Comparison of ENCODE assay signal across 16 cellular contexts in the genomic region with DNA sequence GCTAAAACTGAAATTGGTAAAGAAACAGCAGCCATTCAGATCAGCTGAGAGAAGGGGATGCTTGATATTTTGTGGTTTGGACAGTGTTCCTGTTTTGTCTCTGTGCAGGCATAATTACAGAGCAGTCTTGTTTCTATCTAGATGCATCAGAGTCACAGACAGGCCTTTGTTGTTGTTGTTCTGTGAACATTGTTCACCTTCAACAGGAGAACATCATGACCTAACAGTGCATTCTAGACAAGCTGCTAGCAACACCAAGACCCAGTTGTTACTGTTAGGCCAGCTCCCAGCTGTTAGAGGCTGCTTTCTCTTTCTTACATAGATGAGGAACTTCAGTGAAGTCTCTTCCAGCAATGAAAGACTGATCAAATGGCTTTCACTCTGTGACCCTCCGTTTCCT. TPM values are rescaled to one million over a fixed set of nuclear protein-coding genes. Genes with fewer than 3 reads are reported as not detected.
DNase-seq lines count a peak whose midpoint lies in the region; ATAC-seq, FAIRE-seq and TF ChIP-seq lines count a peak whose summit lies in the region.
"Had no signal": no experiment of that assay in that cellular context is flagged by ENCODE, and none has a peak within 500 bp of the region (broad histone marks: within the 10 kb centered on the region; RNA-seq: fewer than 3 reads in every experiment).

No MANE protein-coding gene starts in this region.

- no peak overlapping the region for H3K4me3 ChIP-seq in right atrium auricular region
- no peak overlapping the region for H3K4me3 ChIP-seq in right cardiac atrium (ENCODE audit: low read length)
- no peak overlapping the region for H3K4me3 ChIP-seq in SK-N-SH (ENCODE audit: low read depth in 2 of 2, low read length in 1 of 2)
- H3K4me3 ChIP-seq: SJSA1 had no signal

- H4K20me1 ChIP-seq in SK-N-SH (ENCODE audit: insufficient read depth), result no peaks in the 10 kb centered on the region

- POLR2A ChIA-PET in SK-N-SH (lab: Yijun Ruan, JAX), result no interaction called here

- no peak overlapping the region for H3K4me2 ChIP-seq in SK-N-SH

- ATAC-seq in right cardiac atrium (no peak), esophagus mucosa (peak; percentile 35)

- intact Hi-C loops in right cardiac atrium (cut with DNase I), result no loop called here

- CTCF ChIA-PET in SK-N-SH (lab: Yijun Ruan, JAX), result no interaction called here

- H3K9me2 ChIP-seq in SK-N-SH, result no peaks in the 10 kb centered on the region

- no peaks in the 10 kb centered on the region for H3K79me2 ChIP-seq in SK-N-SH (ENCODE audit: insufficient read depth)

- peaks cover 7 to 11% of the 10 kb centered on the region in 2 donors for H3K9me3 ChIP-seq in right atrium auricular region
- no peaks in the 10 kb centered on the region for H3K9me3 ChIP-seq in right cardiac atrium (ENCODE audit: control insufficient read depth, low read length)
- H3K9me3 ChIP-seq in SK-N-SH, result no peaks in the 10 kb centered on the region; the same call in 1 of the 2 replicates
- H3K9me3 ChIP-seq: SJSA1 had no signal

- H2AFZ ChIP-seq in SK-N-SH (ENCODE audit: low read depth), result no peak overlapping the region

- no peak for TF ChIP-seq EP300 in SK-N-SH (IDR thresholded peaks at IDR 0.05; ENCODE audit: borderline replicate concordance in 1 of 2, low read depth in 1 of 2, low read length in 1 of 2)

- FAIRE-seq in HTR-8/SVneo (lab: Jason Lieb, UNC), result no peak

- H3K27ac ChIP-seq in right atrium auricular region, result no peak overlapping the region
- no peak overlapping the region for H3K27ac ChIP-seq in right cardiac atrium (ENCODE audit: low read length)
- H3K27ac ChIP-seq in SK-N-SH (ENCODE audit: low read depth in 2 of 2, low read length in 1 of 2), result no peak overlapping the region
- H3K27ac ChIP-seq: epithelial cell of prostate, HL-60, SJSA1 had no signal

- DNase-seq in right atrium auricular region (ENCODE audit: low spot score) (peak; percentile 9), right cardiac atrium (no peak), T-helper 22 cell (ENCODE audit: low read depth) (peak; percentile 11), ureter (ENCODE audit: low spot score) (peak; percentile 15), cerebellar nuclear complex (lab: John Stamatoyannopoulos, UW) (no peak), SK-N-SH (no peak), HTR-8/SVneo (ENCODE audit: insufficient read length, low spot score) (no peak)
- DNase-seq: activated CD4-positive, alpha-beta T cell treated with anti-CD3 and anti-CD28 coated beads, Interleukin-2, amount 50 U/mL, for 4 hours; NCI-H1048; NCI-H510A treated with DMSO at 0.1 percent for 48 hours had no signal

- TF ChIP-seq RAD21 in SK-N-SH (IDR thresholded peaks at IDR 0.05; ENCODE audit: low read length), result no peak

- WGBS in right cardiac atrium, result 92% methylated on average over 1 of the region's 1 CpG
- WGBS in SK-N-SH (ENCODE audit: low lambda C conversion rate), result 12% methylated on average over 1 of the region's 1 CpG

- no peaks in the 10 kb centered on the region for H3F3A ChIP-seq in SK-N-SH (replicated peaks; ENCODE audit: insufficient read depth)

- H3K4me1 ChIP-seq in right atrium auricular region (no peaks in the 10 kb centered on the region), right cardiac atrium (ENCODE audit: control insufficient read depth, insufficient read depth, low read length) (no peaks in the 10 kb centered on the region), SK-N-SH (ENCODE audit: control insufficient read depth in 1 of 2, insufficient read depth in 2 of 2, low read depth in 1 of 2, low read length in 1 of 2) (no peaks in the 10 kb centered on the region)
- H3K4me1 ChIP-seq: SJSA1 had no signal

- no peaks in the 10 kb centered on the region for H3K36me3 ChIP-seq in right atrium auricular region
- no peaks in the 10 kb centered on the region for H3K36me3 ChIP-seq in SK-N-SH (replicated peaks in 1 of 2; ENCODE audit: control insufficient read depth in 1 of 2, insufficient read depth in 2 of 2, low read length in 1 of 2)
- H3K36me3 ChIP-seq: SJSA1 had no signal

- no peak for TF ChIP-seq CTCF in right atrium auricular region (IDR thresholded peaks at IDR 0.05)
- TF ChIP-seq CTCF in SK-N-SH (IDR thresholded peaks at IDR 0.05), result no peak

- H3K27me3 ChIP-seq in right atrium auricular region, result no peaks in the 10 kb centered on the region
- H3K27me3 ChIP-seq in right cardiac atrium (ENCODE audit: control insufficient read depth, insufficient read depth), result no peaks in the 10 kb centered on the region
- H3K27me3 ChIP-seq in SK-N-SH (ENCODE audit: insufficient read depth), result no peaks in the 10 kb centered on the region
- H3K27me3 ChIP-seq: SJSA1 had no signal

- H3K9ac ChIP-seq in SK-N-SH, result no peak overlapping the region

TF ChIP-seq in SK-N-SH, 30 proteins besides CTCF, POLR2A, EP300 and RAD21:
- no peak for TF ChIP-seq RCOR1 (IDR thresholded peaks at IDR 0.05; ENCODE audit: low read length)

RNA-seq across cellular contexts. Expression of a gene that starts 8.5 kb away (rescaled TPM):
- 10 to 100 TPM in 1 of 2 donors, 1 to 10 TPM in 1; 7.6 to 20.1 TPM for total RNA-seq in right atrium auricular region
- total RNA-seq in right cardiac atrium, result 1 to 10 TPM; 4.6 to 8.9 (median 4.8) TPM
- 5.0 TPM for polyA plus RNA-seq in right cardiac atrium
- total RNA-seq in esophagus mucosa, result 66.6 TPM
- total RNA-seq in ureter, result 55.2 TPM
- polyA plus RNA-seq in SK-N-SH (2012; rRNA removed), result 0.50 and 0.62 TPM in 2 replicates
- polyA plus RNA-seq in SK-N-SH (2012; cell fraction: cytosol; rRNA removed), result 0.43 and 0.55 TPM in 2 replicates
- polyA plus RNA-seq in SK-N-SH (2012; cell fraction: nucleus; rRNA removed), result 0.20 and 0.52 TPM in 2 replicates

RNA-seq across cellular contexts. Expression of a gene that starts 11.8 kb away (rescaled TPM):
- total RNA-seq in right atrium auricular region (not detected), right cardiac atrium (not detected), esophagus mucosa (not detected), ureter (not detected)
- polyA plus RNA-seq in right cardiac atrium (not detected), SK-N-SH (2012; rRNA removed) (not detected in 2 replicates)
- not detected in 2 replicates for polyA plus RNA-seq in SK-N-SH (2012; cell fraction: cytosol; rRNA removed)
- not detected in 2 replicates for polyA plus RNA-seq in SK-N-SH (2012; cell fraction: nucleus; rRNA removed)
- total RNA-seq: renal cortical epithelial cell, SJSA1 had no signal

RNA-seq across cellular contexts. Expression of a gene that starts 28.4 kb away (rescaled TPM):
- total RNA-seq in right atrium auricular region (100 to 1,000 TPM; 130 to 180 TPM), right cardiac atrium (100 to 1,000 TPM; 182 to 270 (median 239) TPM), esophagus mucosa (72.3 TPM), ureter (113 TPM)
- polyA plus RNA-seq in right cardiac atrium (332 TPM), SK-N-SH (2012; rRNA removed) (83.6 and 102 TPM in 2 replicates)
- polyA plus RNA-seq in SK-N-SH (2012; cell fraction: cytosol; rRNA removed), result 51.6 and 78.6 TPM in 2 replicates
- 147 and 156 TPM in 2 replicates for polyA plus RNA-seq in SK-N-SH (2012; cell fraction: nucleus; rRNA removed)

RNA-seq across cellular contexts. Expression of a gene that starts 42.0 kb away (rescaled TPM):
- total RNA-seq in right atrium auricular region (100 to 1,000 TPM in 1 of 2 donors, not detected in 1; 146 TPM), right cardiac atrium (100 to 1,000 TPM; 164 to 286 (median 230) TPM), esophagus mucosa (not detected), ureter (1.2 TPM)
- polyA plus RNA-seq in right cardiac atrium (406 TPM), SK-N-SH (2012; rRNA removed) (0.13 TPM in 1 of 2 replicates, not detected in the other)
- not detected in 2 replicates for polyA plus RNA-seq in SK-N-SH (2012; cell fraction: cytosol; rRNA removed)
- polyA plus RNA-seq in SK-N-SH (2012; cell fraction: nucleus; rRNA removed), result 0.04 and 0.14 TPM in 2 replicates
- total RNA-seq: SJSA1 had no signal

RNA-seq across cellular contexts. Expression of a gene that starts 51.6 kb away (rescaled TPM):
- not detected for total RNA-seq in right atrium auricular region
- total RNA-seq in right cardiac atrium, result not detected
- 1.3 TPM for polyA plus RNA-seq in right cardiac atrium
- total RNA-seq in esophagus mucosa, result not detected
- not detected for total RNA-seq in ureter
- polyA plus RNA-seq in SK-N-SH (2012; rRNA removed), result not detected in 2 replicates
- not detected in 2 replicates for polyA plus RNA-seq in SK-N-SH (2012; cell fraction: cytosol; rRNA removed)
- not detected in 2 replicates for polyA plus RNA-seq in SK-N-SH (2012; cell fraction: nucleus; rRNA removed)
- total RNA-seq: mononuclear cell, renal cortical epithelial cell had no signal

Comparison
In these comparisons a context has a peak if more than half of its experiments do, and no peak if none do; other contexts are left out.
1. DNase-seq: peak in right atrium auricular region (single experiment), T-helper 22 cell (single experiment) and ureter (single experiment); none in right cardiac atrium (0 of 3), cerebellar nuclear complex (0 of 2), SK-N-SH (single experiment) and HTR-8/SVneo (single experiment).